ENCODE assay signal across 15 cellular contexts in genomic region chr7:117834983-117835664, GRCh38. TPM values are rescaled to one million over a fixed set of nuclear protein-coding genes. Genes with fewer than 3 reads are reported as not detected.
DNase-seq lines count a peak whose midpoint lies in the region; ATAC-seq, FAIRE-seq and TF ChIP-seq lines count a peak whose summit lies in the region.
"Had no signal": no experiment of that assay in that cellular context is flagged by ENCODE, and none has a peak within 500 bp of the region (broad histone marks: within the 10 kb centered on the region; RNA-seq: fewer than 3 reads in every experiment).

No MANE protein-coding gene starts in this region.

- POLR2A ChIA-PET in K562 (lab: Yijun Ruan, JAX) = no interaction called here
- POLR2A ChIA-PET in activated CD8-positive, alpha-beta T cell treated with anti-CD3 and anti-CD28 coated beads for 36 hours (lab: Charles Lee) = no interaction called here

- intact Hi-C loops in heart right ventricle (cut with DNase I) = loop anchor here in 1 of 10 donors (1.0 kb wide), 1 partner anchor 16 kb away; no protein-coding TSS in a partner anchor
- intact Hi-C loops in K562 (cut with micrococcal nuclease) = no loop called here
- intact Hi-C loops in thyroid gland (cut with DNase I) = no loop called here
- intact Hi-C loops in activated CD8-positive, alpha-beta T cell treated with anti-CD3 and anti-CD28 coated beads for 36 hours (cut with micrococcal nuclease) = no loop called here

- no peaks in the 10 kb centered on the region for H4K20me1 ChIP-seq in K562 (replicated peaks; ENCODE audit: control insufficient read depth, insufficient read depth, low read length)

- H3K27me3 Mint-ChIP-seq in activated CD8-positive, alpha-beta T cell treated with anti-CD3 and anti-CD28 coated beads for 36 hours = peaks cover 5% of the 10 kb centered on the region

- no peaks in the 10 kb centered on the region for H3K79me2 ChIP-seq in K562 (ENCODE audit: control insufficient read depth, insufficient read depth, low read length)

- ATAC-seq in heart right ventricle (no peak), K562 (peak; percentile 70)
- no peak for ATAC-seq in activated CD8-positive, alpha-beta T cell treated with anti-CD3 and anti-CD28 coated beads for 36 hours
- ATAC-seq: activated CD8-positive, alpha-beta T cell treated with anti-CD3 and anti-CD28 coated beads, Interleukin-2, amount 10 ng/mL, durations not matched to agents 7 days and 5 days; foreskin keratinocyte had no signal

- H3K4me2 ChIP-seq in K562 (ENCODE audit: insufficient read depth, low read length) = no peak overlapping the region

- no peaks in the 10 kb centered on the region for H3K27me3 ChIP-seq in cardiac muscle cell
- no peaks in the 10 kb centered on the region for H3K27me3 ChIP-seq in heart right ventricle
- H3K27me3 ChIP-seq in K562 (ENCODE audit: control insufficient read depth in 2 of 2, insufficient read depth in 2 of 2, low read length in 2 of 2) = no peaks in the 10 kb centered on the region
- H3K27me3 ChIP-seq in thyroid gland = no peaks in the 10 kb centered on the region

- 71 to 74% methylated on average over 4 of the region's 4 CpGs for WGBS in heart right ventricle, 2 donors
- WGBS in K562 (ENCODE audit: insufficient coverage, low coverage, missing lambda C conversion rate) = 15% methylated on average over 4 of the region's 4 CpGs
- WGBS in thyroid gland, 2 donors = 24 to 37% methylated on average over 4 of the region's 4 CpGs

- no peaks in the 10 kb centered on the region for H3K9me1 ChIP-seq in K562 (ENCODE audit: control insufficient read depth, insufficient read depth, low read length)

- in situ Hi-C loops in K562 (cut with MboI) = no loop called here

- H3K9ac ChIP-seq in K562 (ENCODE audit: insufficient read depth in 1 of 2, low read depth in 2 of 2, low read length in 2 of 2) = no peak overlapping the region

- TF ChIP-seq CTCF in cardiac muscle cell (IDR thresholded peaks at IDR 0.05; ENCODE audit: low read depth, low read length) (no peak), heart right ventricle (IDR thresholded peaks at IDR 0.05) (no peak), K562 (IDR thresholded peaks at IDR 0.05 in 2 of 3, conservative IDR thresholded peaks at IDR 0.05 in 1 of 3; ENCODE audit: insufficient read depth in 2 of 3, low read depth in 1 of 3, low read length in 3 of 3) (no peak), thyroid gland (IDR thresholded peaks at IDR 0.05) (peak in 4 of 6 experiments; percentile 25 to 65 (median 45)), D721Med (IDR thresholded peaks at IDR 0.05; ENCODE audit: insufficient read depth, missing control alignments) (no peak)
- TF ChIP-seq CTCF in activated CD8-positive, alpha-beta T cell treated with anti-CD3 and anti-CD28 coated beads for 36 hours (IDR thresholded peaks at IDR 0.05) = no peak

- DNase-seq in cardiac muscle cell (ENCODE audit: low read depth in 1 of 2, low spot score in 1 of 2) = no peak
- no peak for DNase-seq in heart right ventricle
- peak; percentile 49 to 77 for DNase-seq in NCI-H2081 (lab: John Stamatoyannopoulos, UW)
- DNase-seq in K562 (ENCODE audit: extremely low read depth in 1 of 4, low spot score in 3 of 4) = peak in 1 of 4 experiments; percentile 15
- peak; percentile 78 to 80 for DNase-seq in thyroid gland
- no peak for DNase-seq in activated CD8-positive, alpha-beta T cell treated with anti-CD3 and anti-CD28 coated beads for 36 hours
- DNase-seq in D721Med (ENCODE audit: insufficient read length, low spot score) = no peak
- no peak for DNase-seq in T-helper 2 cell
- DNase-seq: ACHN; activated CD8-positive, alpha-beta T cell treated with anti-CD3 and anti-CD28 coated beads, Interleukin-2, amount 10 ng/mL, durations not matched to agents 7 days and 5 days; foreskin keratinocyte; stimulated activated CD4-positive, alpha-beta T cell treated with anti-CD3 and anti-CD28 coated beads, Interleukin-4, amount 100 ng/mL, for 4 hours; T-helper 1 cell had no signal

- no peak for TF ChIP-seq RAD21 in K562 (CRISPR knock-in tag; conservative IDR thresholded peaks at IDR 0.05 in 1 of 2, IDR thresholded peaks at IDR 0.05 in 1 of 2)

- no peaks in the 10 kb centered on the region for H3K4me1 Mint-ChIP-seq in activated CD8-positive, alpha-beta T cell treated with anti-CD3 and anti-CD28 coated beads for 36 hours (ENCODE audit: low read depth)
- H3K4me1 Mint-ChIP-seq: activated naive CD4-positive, alpha-beta T cell treated with anti-CD3 and anti-CD28 coated beads, Interleukin-2, amount 50 U/mL, for 24 hours had no signal

- no peaks in the 10 kb centered on the region for H3K36me3 ChIP-seq in cardiac muscle cell
- H3K36me3 ChIP-seq in heart right ventricle = no peaks in the 10 kb centered on the region
- H3K36me3 ChIP-seq in K562 (ENCODE audit: control insufficient read depth, insufficient read depth, low read length) = no peaks in the 10 kb centered on the region
- no peaks in the 10 kb centered on the region for H3K36me3 ChIP-seq in thyroid gland

- no peak overlapping the region for H2AFZ ChIP-seq in K562 (ENCODE audit: low read depth, low read length)

- BruUV-seq in K562 (replicated peaks; lab: Mats Ljungman, UMichigan) = no TSS peak

- FAIRE-seq in K562 (lab: Jason Lieb, UNC) = no peak
- no peak for FAIRE-seq in D721Med (lab: Jason Lieb, UNC)
- FAIRE-seq: colon had no signal

- no peaks in the 10 kb centered on the region for H3K9me3 Mint-ChIP-seq in activated CD8-positive, alpha-beta T cell treated with anti-CD3 and anti-CD28 coated beads for 36 hours
- H3K9me3 Mint-ChIP-seq: activated naive CD4-positive, alpha-beta T cell treated with anti-CD3 and anti-CD28 coated beads, Interleukin-2, amount 50 U/mL, for 24 hours had no signal

- H3K4me3 Mint-ChIP-seq in activated CD8-positive, alpha-beta T cell treated with anti-CD3 and anti-CD28 coated beads for 36 hours = no peak overlapping the region
- H3K4me3 Mint-ChIP-seq: activated CD8-positive, alpha-beta T cell treated with anti-CD3 and anti-CD28 coated beads, Interleukin-2, amount 10 ng/mL, durations not matched to agents 7 days and 5 days; activated naive CD4-positive, alpha-beta T cell treated with anti-CD3 and anti-CD28 coated beads, Interleukin-2, amount 50 U/mL, for 24 hours had no signal

- H3K36me3 Mint-ChIP-seq in activated CD8-positive, alpha-beta T cell treated with anti-CD3 and anti-CD28 coated beads for 36 hours (ENCODE audit: low read depth) = no peaks in the 10 kb centered on the region
- H3K36me3 Mint-ChIP-seq: activated naive CD4-positive, alpha-beta T cell treated with anti-CD3 and anti-CD28 coated beads, Interleukin-2, amount 50 U/mL, for 24 hours had no signal

- H3K27ac ChIP-seq in cardiac muscle cell (peak overlapping the region; percentile 38), heart right ventricle (no peak overlapping the region), K562 (ENCODE audit: extremely low read depth, low read depth, low read length) (no peak overlapping the region), thyroid gland (peak overlapping the region; percentile 31 to 92 (median 77))
- H3K27ac ChIP-seq: foreskin keratinocyte had no signal

- H3K4me1 ChIP-seq in cardiac muscle cell (ENCODE audit: low read depth) = peaks cover 21% of the 10 kb centered on the region
- H3K4me1 ChIP-seq in heart right ventricle = peaks cover 0 to 15% (median 5%) of the 10 kb centered on the region in 9 donors
- no peaks in the 10 kb centered on the region for H3K4me1 ChIP-seq in K562 (replicated peaks in 1 of 2; ENCODE audit: control insufficient read depth in 2 of 2, insufficient read depth in 2 of 2, low read length in 2 of 2)
- H3K4me1 ChIP-seq in thyroid gland = peaks cover 31 to 58% of the 10 kb centered on the region in 2 donors
- H3K4me1 ChIP-seq: foreskin keratinocyte had no signal

- CTCF ChIA-PET in K562 (lab: Yijun Ruan, JAX; ENCODE audit: low intra/inter-chr PET ratio) = no interaction called here
- CTCF ChIA-PET in activated CD8-positive, alpha-beta T cell treated with anti-CD3 and anti-CD28 coated beads for 36 hours (lab: Charles Lee) = no interaction called here

- H3K9me3 ChIP-seq in cardiac muscle cell (ENCODE audit: low read depth) = no peaks in the 10 kb centered on the region
- H3K9me3 ChIP-seq in heart right ventricle = no peaks in the 10 kb centered on the region
- no peaks in the 10 kb centered on the region for H3K9me3 ChIP-seq in K562 (replicated peaks; ENCODE audit: control insufficient read depth, insufficient read depth, low read depth, low read length)
- no peaks in the 10 kb centered on the region for H3K9me3 ChIP-seq in thyroid gland

- no peak for TF ChIP-seq EP300 in K562 (IDR thresholded peaks at IDR 0.05; ENCODE audit: low read length)

- no peak overlapping the region for H3K27ac Mint-ChIP-seq in activated CD8-positive, alpha-beta T cell treated with anti-CD3 and anti-CD28 coated beads for 36 hours
- H3K27ac Mint-ChIP-seq: activated CD8-positive, alpha-beta T cell treated with anti-CD3 and anti-CD28 coated beads, Interleukin-2, amount 10 ng/mL, durations not matched to agents 7 days and 5 days; activated naive CD4-positive, alpha-beta T cell treated with anti-CD3 and anti-CD28 coated beads, Interleukin-2, amount 50 U/mL, for 24 hours had no signal

- TF ChIP-seq POLR2A in K562 (conservative IDR thresholded peaks at IDR 0.05) = no peak
- TF ChIP-seq POLR2A in thyroid gland (IDR thresholded peaks at IDR 0.05) = peak in 1 of 2 donors; percentile 22

- H3K4me3 ChIP-seq in cardiac muscle cell = no peak overlapping the region
- H3K4me3 ChIP-seq in heart right ventricle = no peak overlapping the region
- H3K4me3 ChIP-seq in K562 = no peak overlapping the region
- no peak overlapping the region for H3K4me3 ChIP-seq in thyroid gland (replicated peaks in 1 of 3)

RNA-seq across cellular contexts. Expression of gene CTTNBP2, which starts 38.1 kb away (rescaled TPM):
- total RNA-seq in cardiac muscle cell (21.8 and 51.2 TPM in 2 replicates), heart right ventricle (1 to 10 TPM in 5 of 10 donors, under 1 TPM in 5; 0.49 to 2.0 (median 0.97) TPM), K562 (2014; rRNA removed) (0.05 TPM in 1 of 2 replicates, not detected in the other), K562 (2014; rRNA removed; fragmentation: Illumina TruSeq; extraction: Trizol) (not detected in 2 replicates), K562 (2015; rRNA removed; fragmentation: Illumina TruSeq; extraction: Trizol) (0.11 TPM in 1 of 2 replicates, not detected in the other), K562 (2021) (0.09 TPM in 1 of 2 replicates, not detected in the other), thyroid gland (10 to 100 TPM; 13.8 to 19.4 (median 17.6) TPM)
- polyA plus RNA-seq in cardiac muscle cell (30.0 and 33.5 TPM in 2 replicates), heart right ventricle (1 to 10 TPM in 1 of 2 donors, under 1 TPM in 1; 0.41 to 1.3 TPM), K562 (2011; rRNA removed) (not detected in 2 replicates), K562 (2014; fragmentation: Illumina TruSeq; extraction: Trizol) (not detected in 2 replicates), K562 (2014; fragmentation: Nextera tagmentation; extraction: Ambion mirVana) (not detected), K562 (2014; rRNA removed) (not detected in 2 replicates)
- not detected in 2 replicates for total RNA-seq in K562 (2011; cell fraction: chromatin; rRNA removed; ENCODE audit: low replicate concordance)
- not detected in 2 replicates for total RNA-seq in K562 (2011; cell fraction: nucleolus; rRNA removed)
- not detected in 2 replicates for total RNA-seq in K562 (2011; cell fraction: nucleoplasm; rRNA removed)
- polyA plus RNA-seq in K562 (2011; cell fraction: cytosol; rRNA removed) = 0.01 TPM in 1 of 2 replicates, not detected in the other
- polyA plus RNA-seq in K562 (2011; cell fraction: nucleus; rRNA removed) = not detected in 2 replicates
- not detected in 2 replicates for polyA plus RNA-seq in K562 (2012)
- polyA minus RNA-seq in K562 (2011; rRNA and poly(A)+ RNA removed) = 0.04 TPM in 1 of 2 replicates, not detected in the other
- polyA minus RNA-seq in K562 (2011; cell fraction: cytosol; rRNA and poly(A)+ RNA removed) = not detected in 2 replicates
- polyA minus RNA-seq in K562 (2011; cell fraction: nucleus; rRNA and poly(A)+ RNA removed) = not detected in 2 replicates
- not detected for total RNA-seq in activated CD8-positive, alpha-beta T cell treated with anti-CD3 and anti-CD28 coated beads for 36 hours
- total RNA-seq: activated CD8-positive, alpha-beta T cell treated with anti-CD3 and anti-CD28 coated beads, Interleukin-2, amount 10 ng/mL, durations not matched to agents 7 days and 5 days had no signal

Comparison
In these comparisons a context has a peak if more than half of its experiments do, and no peak if none do; other contexts are left out.
1. H3K27ac ChIP-seq: peak in cardiac muscle cell (single experiment) and thyroid gland (3 of 3); none in heart right ventricle (0 of 10) and K562 (single experiment).
2. DNase-seq: peak in NCI-H2081 (2 of 2) and thyroid gland (2 of 2); none in cardiac muscle cell (0 of 2), heart right ventricle (0 of 2), activated CD8-positive, alpha-beta T cell treated with anti-CD3 and anti-CD28 coated beads for 36 hours (single experiment), D721Med (single experiment) and T-helper 2 cell (0 of 5).
3. CTCF ChIP-seq: peak in thyroid gland (4 of 6); none in cardiac muscle cell (single experiment), heart right ventricle (0 of 9), K562 (0 of 3), activated CD8-positive, alpha-beta T cell treated with anti-CD3 and anti-CD28 coated beads for 36 hours (single experiment) and D721Med (single experiment).